In genomic region chr21:38751379-38752050, GRCh38 we compare ENCODE assay signal across 12 cellular contexts. TPM values are rescaled to one million over a fixed set of nuclear protein-coding genes. Genes with fewer than 3 reads are reported as not detected.
DNase-seq lines count a peak whose midpoint lies in the region; ATAC-seq and TF ChIP-seq lines count a peak whose summit lies in the region.
"Had no signal": no experiment of that assay in that cellular context is flagged by ENCODE, and none has a peak within 500 bp of the region (broad histone marks: within the 10 kb centered on the region; RNA-seq: fewer than 3 reads in every experiment).

No MANE protein-coding gene starts in this region.

- H3K18ac ChIP-seq in trophoblast cell (ENCODE audit: low read length): no peak overlapping the region

- H3K79me1 ChIP-seq in trophoblast cell (ENCODE audit: low read length): no peaks in the 10 kb centered on the region

- no peak for ATAC-seq in lung (ENCODE audit: insufficient read depth, low FRiP score)
- ATAC-seq in aorta (ENCODE audit: low FRiP score): peak; percentile 86
- ATAC-seq in HG02610 (IDR thresholded peaks at IDR 0.05; ENCODE audit: unreplicated experiment): no peak
- ATAC-seq: mucosa of descending colon, SK-N-SH treated with all-trans-retinoic acid at 6 μM for 48 hours had no signal

- no peak overlapping the region for H4K91ac ChIP-seq in trophoblast cell (ENCODE audit: low read depth, low read length)

- no peak overlapping the region for H3K14ac ChIP-seq in trophoblast cell (ENCODE audit: low read length)

- no peak overlapping the region for H3K4me3 ChIP-seq in esophagus squamous epithelium
- H3K4me3 ChIP-seq in lung: no peak overlapping the region
- H3K4me3 ChIP-seq in aorta (ENCODE audit: low read length in 2 of 2): no peak overlapping the region
- no peak overlapping the region for H3K4me3 ChIP-seq in trophoblast cell (ENCODE audit: low read depth, low read length)
- H3K4me3 ChIP-seq: mucosa of descending colon had no signal

- no peak overlapping the region for H2BK120ac ChIP-seq in trophoblast cell (ENCODE audit: insufficient read depth, low read length, poor library complexity)

- DNase-seq in RPMI7951 (ENCODE audit: low read depth): peak; percentile 63
- no peak for DNase-seq in esophagus squamous epithelium (lab: John Stamatoyannopoulos, UW)
- DNase-seq in lung (ENCODE audit: low spot score): peak; percentile 46
- peak; percentile 88 to 90 for DNase-seq in aorta
- no peak for DNase-seq in NCI-H2196 treated with DMSO at 0.1 percent for 48 hours (lab: John Stamatoyannopoulos, UW; ENCODE audit: unreplicated experiment)
- no peak for DNase-seq in trophoblast cell
- DNase-seq: activated CD4-positive, alpha-beta T cell treated with anti-CD3 and anti-CD28 coated beads, Interleukin-2, amount 50 U/mL, for 1 hour; activated naive CD4-positive, alpha-beta T cell treated with anti-CD3 and anti-CD28 coated beads, Interleukin-2, amount 10 ng/mL, durations not matched to agents 7 days and 5 days; NCI-H526 had no signal

- H3K23ac ChIP-seq in trophoblast cell (ENCODE audit: low read length): no peak overlapping the region

- H3K4ac ChIP-seq in trophoblast cell (ENCODE audit: low read depth, low read length): no peak overlapping the region

- H3K27ac ChIP-seq in esophagus squamous epithelium (peak overlapping the region; percentile 72 to 88 (median 84)), lung (ENCODE audit: low read depth in 1 of 2, low read length in 1 of 2) (peak overlapping the region in 1 of 2 donors; percentile 74), aorta (ENCODE audit: low read depth in 1 of 2, low read length in 2 of 2) (peak overlapping the region; percentile 34 to 97), trophoblast cell (ENCODE audit: low read depth, low read length) (no peak overlapping the region)

- H3K27me3 ChIP-seq in esophagus squamous epithelium: no peaks in the 10 kb centered on the region
- no peaks in the 10 kb centered on the region for H3K27me3 ChIP-seq in lung (ENCODE audit: control insufficient read depth, insufficient read depth)
- no peaks in the 10 kb centered on the region for H3K27me3 ChIP-seq in aorta (ENCODE audit: control insufficient read depth in 1 of 2, insufficient read depth in 2 of 2, low read length in 1 of 2)
- no peaks in the 10 kb centered on the region for H3K27me3 ChIP-seq in trophoblast cell (ENCODE audit: insufficient read depth, low read length)

- TF ChIP-seq POLR2A in esophagus squamous epithelium (IDR thresholded peaks at IDR 0.05): no peak

- TF ChIP-seq CTCF in esophagus squamous epithelium (IDR thresholded peaks at IDR 0.05): no peak
- no peak for TF ChIP-seq CTCF in lung (IDR thresholded peaks at IDR 0.05; ENCODE audit: control extremely low read depth, extremely low read depth)

- no peak overlapping the region for H2AK5ac ChIP-seq in trophoblast cell (ENCODE audit: low read length)

- H3K4me2 ChIP-seq in trophoblast cell (ENCODE audit: low read length): no peak overlapping the region

- no peak overlapping the region for H4K8ac ChIP-seq in trophoblast cell (ENCODE audit: low read depth, low read length)

- H3K36me3 ChIP-seq in esophagus squamous epithelium: no peaks in the 10 kb centered on the region
- no peaks in the 10 kb centered on the region for H3K36me3 ChIP-seq in lung (ENCODE audit: control insufficient read depth in 2 of 2, insufficient read depth in 2 of 2, low read length in 2 of 2)
- no peaks in the 10 kb centered on the region for H3K36me3 ChIP-seq in aorta (ENCODE audit: control insufficient read depth in 1 of 2, insufficient read depth in 2 of 2, low read length in 1 of 2)
- H3K36me3 ChIP-seq in trophoblast cell (ENCODE audit: control insufficient read depth in 1 of 2, insufficient read depth in 2 of 2, low read length in 2 of 2): no peaks in the 10 kb centered on the region

- H3K9me3 ChIP-seq in esophagus squamous epithelium (no peaks in the 10 kb centered on the region), lung (ENCODE audit: control insufficient read depth in 2 of 2, insufficient read depth in 1 of 2, low read length in 1 of 2) (no peaks in the 10 kb centered on the region), aorta (ENCODE audit: control insufficient read depth, low read length) (no peaks in the 10 kb centered on the region), trophoblast cell (ENCODE audit: insufficient read depth, low read depth, low read length) (no peaks in the 10 kb centered on the region)
- H3K9me3 ChIP-seq: mucosa of descending colon had no signal

- intact Hi-C loops in esophagus squamous epithelium (cut with DNase I) (no loop called here), aorta (cut with DNase I) (loop anchor here in 1 of 2 donors (10.0 kb wide), 1 partner anchor 253 kb away; no protein-coding TSS in a partner anchor)

- H4K12ac ChIP-seq in trophoblast cell (ENCODE audit: low read depth, low read length): no peak overlapping the region

- H3K79me2 ChIP-seq in trophoblast cell (ENCODE audit: control insufficient read depth, insufficient read depth, low read length, poor library complexity): no peaks in the 10 kb centered on the region

- H3K4me1 ChIP-seq in esophagus squamous epithelium (peaks cover 13 to 49% (median 38%) of the 10 kb centered on the region in 3 donors), lung (ENCODE audit: control insufficient read depth in 2 of 2, insufficient read depth in 2 of 2, low read length in 2 of 2) (peaks cover 3 to 6% of the 10 kb centered on the region in 2 donors), aorta (ENCODE audit: control insufficient read depth in 1 of 2, insufficient read depth in 2 of 2, low read length in 2 of 2) (peaks cover 0 to 2% of the 10 kb centered on the region in 2 donors), trophoblast cell (ENCODE audit: control insufficient read depth in 1 of 2, insufficient read depth in 2 of 2, low read length in 2 of 2) (no peaks in the 10 kb centered on the region)

- H2BK12ac ChIP-seq in trophoblast cell (ENCODE audit: low read length): no peak overlapping the region

- WGBS in esophagus squamous epithelium, 2 donors: 77 to 87% methylated on average over 17 to 22 of the region's 27 CpGs
- 34 to 74% methylated on average over 27 of the region's 27 CpGs for WGBS in lung, 2 donors
- WGBS in aorta, 2 donors: 45 to 48% methylated on average over 27 of the region's 27 CpGs
- no CpG with 5 or more reads among the region's 27 CpGs for WGBS in trophoblast cell (ENCODE audit: extremely low coverage, insufficient coverage, insufficient read length)

- H3K9ac ChIP-seq in trophoblast cell (ENCODE audit: low read length): no peak overlapping the region

- no peak overlapping the region for H2BK5ac ChIP-seq in trophoblast cell (ENCODE audit: low read depth, low read length, poor library complexity)

- H2AFZ ChIP-seq in trophoblast cell (ENCODE audit: insufficient read depth, low read length, poor library complexity): no peak overlapping the region

RNA-seq across cellular contexts. Expression of gene ETS2, which starts 54.2 kb away (rescaled TPM):
- 16.0 and 16.1 TPM in 2 replicates for total RNA-seq in RPMI7951 (2014; rRNA removed; shearing (Covaris generic))
- total RNA-seq in esophagus squamous epithelium (100 to 1,000 TPM in 1 of 4 donors, 10 to 100 TPM in 3; 67.5 to 118 (median 78.8) TPM), lung (100 to 1,000 TPM; 149 to 186 TPM), aorta (100 to 1,000 TPM; 145 to 232 TPM)
- polyA plus RNA-seq in lung (100 to 1,000 TPM in 1 of 2 donors, 10 to 100 TPM in 1; 64.7 to 167 TPM), aorta (10 to 100 TPM; 40.2 to 76.8 TPM)
- 17.3 and 18.1 TPM in 2 replicates for polyA plus RNA-seq in trophoblast cell (2013)

Comparison
In these comparisons a context has a peak if more than half of its experiments do, and no peak if none do; other contexts are left out.
1. DNase-seq: peak in RPMI7951 (single experiment), lung (single experiment) and aorta (2 of 2); none in esophagus squamous epithelium (single experiment), NCI-H2196 treated with DMSO at 0.1 percent for 48 hours (single experiment) and trophoblast cell (0 of 2).